ENCODE assay signal across 20 cellular contexts in genomic region chr3:134009345-134010000, GRCh38. TPM values are rescaled to one million over a fixed set of nuclear protein-coding genes. Genes with fewer than 3 reads are reported as not detected.
A peak's percentile ranks its signal among the peaks of the same experiment; 100 is the strongest.
DNase-seq lines count a peak whose midpoint lies in the region; ATAC-seq and TF ChIP-seq lines count a peak whose summit lies in the region.
"Had no signal": no experiment of that assay in that cellular context is flagged by ENCODE, and none has a peak within 500 bp of the region (broad histone marks: within the 10 kb centered on the region; RNA-seq: fewer than 3 reads in every experiment).

No MANE protein-coding gene starts in this region.

- H3K27ac ChIP-seq in ACC112 (ENCODE audit: low read depth, low read length), result peak overlapping the region; percentile 69
- H3K27ac ChIP-seq in ascending aorta, result no peak overlapping the region
- H3K27ac ChIP-seq: epithelial cell of prostate, prostate gland had no signal

- in situ Hi-C loops in astrocyte of the spinal cord (cut with HindIII; ENCODE audit: low sequenced_read_pairs), result no loop called here

- H3K4me1 Mint-ChIP-seq in activated T-cell treated with anti-CD3 and anti-CD28 coated beads, Interleukin-2, amount 50 U/mL, for 4 hours (ENCODE audit: low read depth), result no peaks in the 10 kb centered on the region
- H3K4me1 Mint-ChIP-seq: GM23338, IgD-negative memory B cell had no signal

- H3K27me3 ChIP-seq in ACC112 (ENCODE audit: insufficient read depth, low read length) (no peaks in the 10 kb centered on the region), ascending aorta (no peaks in the 10 kb centered on the region)

- peaks cover 15% of the 10 kb centered on the region for H3K27me3 Mint-ChIP-seq in activated T-cell treated with anti-CD3 and anti-CD28 coated beads, Interleukin-2, amount 50 U/mL, for 4 hours (ENCODE audit: low read depth)

- H3K36me3 ChIP-seq in ACC112 (ENCODE audit: insufficient read depth, low read length) (no peaks in the 10 kb centered on the region), ascending aorta (no peaks in the 10 kb centered on the region)
- H3K36me3 ChIP-seq: prostate gland had no signal

- H2AFZ ChIP-seq in ACC112 (ENCODE audit: low read length, unreplicated experiment), result no peak overlapping the region
- H2AFZ ChIP-seq: GM23338 had no signal

- no peaks in the 10 kb centered on the region for H3K36me3 Mint-ChIP-seq in activated T-cell treated with anti-CD3 and anti-CD28 coated beads, Interleukin-2, amount 50 U/mL, for 4 hours (ENCODE audit: insufficient read depth)
- H3K36me3 Mint-ChIP-seq: activated naive CD8-positive, alpha-beta T cell; IgD-negative memory B cell had no signal

- no peaks in the 10 kb centered on the region for H3K9me3 Mint-ChIP-seq in activated T-cell treated with anti-CD3 and anti-CD28 coated beads, Interleukin-2, amount 50 U/mL, for 4 hours
- H3K9me3 Mint-ChIP-seq: T-helper 1 cell treated with Interleukin-12 subunit alpha and Interleukin-12 subunit beta and Interleukin-4 antibody, amounts not matched to agents 30 μg/mL and 1 μg/mL, for 36 hours had no signal

- H3K4me1 ChIP-seq in ACC112 (ENCODE audit: control insufficient read depth, insufficient read depth, low read length, unreplicated experiment) (peaks cover 28% of the 10 kb centered on the region), ascending aorta (no peaks in the 10 kb centered on the region)
- H3K4me1 ChIP-seq: prostate gland had no signal

- H3K4me3 Mint-ChIP-seq in activated T-cell treated with anti-CD3 and anti-CD28 coated beads, Interleukin-2, amount 50 U/mL, for 4 hours, result no peak overlapping the region
- H3K4me3 Mint-ChIP-seq: activated naive CD8-positive, alpha-beta T cell; GM23338; IgD-negative memory B cell; T-helper 1 cell treated with Interleukin-12 subunit alpha and Interleukin-12 subunit beta and Interleukin-4 antibody, amounts not matched to agents 30 μg/mL and 1 μg/mL, for 36 hours had no signal

- ATAC-seq in GM19395 (IDR thresholded peaks at IDR 0.05; ENCODE audit: unreplicated experiment) (no peak), GM19324 (IDR thresholded peaks at IDR 0.05; ENCODE audit: low FRiP score, unreplicated experiment) (no peak)
- ATAC-seq in activated T-cell treated with anti-CD3 and anti-CD28 coated beads, Interleukin-2, amount 50 U/mL, for 4 hours, result no peak
- ATAC-seq: GM23338, left colon had no signal

- H3K9me3 ChIP-seq in ascending aorta, result no peaks in the 10 kb centered on the region
- H3K9me3 ChIP-seq: prostate gland had no signal

- TF ChIP-seq CTCF in astrocyte of the spinal cord (IDR thresholded peaks at IDR 0.05; ENCODE audit: low read depth, low read length), result no peak
- no peak for TF ChIP-seq CTCF in ascending aorta (IDR thresholded peaks at IDR 0.05)

- H3K4me3 ChIP-seq in ACC112 (ENCODE audit: low read depth, low read length), result no peak overlapping the region
- H3K4me3 ChIP-seq in astrocyte of the spinal cord (ENCODE audit: low read depth, low read length), result no peak overlapping the region
- no peak overlapping the region for H3K4me3 ChIP-seq in ascending aorta
- H3K4me3 ChIP-seq: GM23338, prostate gland had no signal

- DNase-seq in HT1080 (ENCODE audit: low read depth) (peak; percentile 87), astrocyte of the spinal cord (ENCODE audit: low read depth, low spot score) (peak; percentile 82), kidney tubule cell (ENCODE audit: low spot score) (peak; percentile 82), ascending aorta (ENCODE audit: low spot score in 2 of 2) (no peak)
- DNase-seq in activated T-cell treated with anti-CD3 and anti-CD28 coated beads, Interleukin-2, amount 50 U/mL, for 4 hours, result no peak
- DNase-seq: activated CD4-positive, CD25-positive, alpha-beta regulatory T cell treated with anti-CD3 and anti-CD28 coated beads, Interleukin-2, amount 50 U/mL, for 72 hours; left colon; NCI-H1048; NCI-H774; RPMI8226; stimulated activated CD4-positive, alpha-beta T cell treated with anti-CD3 and anti-CD28 coated beads, Interleukin-15, amount 100 ng/mL, for 24 hours had no signal

- no peaks in the 10 kb centered on the region for H3K79me2 ChIP-seq in ACC112 (ENCODE audit: control insufficient read depth, insufficient read depth, low read length, unreplicated experiment)

- intact Hi-C loops in ascending aorta (cut with DNase I), result no loop called here

RNA-seq across cellular contexts. Expression of gene SLCO2A1, which starts 20.3 kb away (rescaled TPM):
- total RNA-seq in HT1080 (2014; rRNA removed; shearing (Covaris generic)), result 0.02 TPM in 1 of 2 replicates, not detected in the other
- 0.12 and 0.23 TPM in 2 replicates for polyA plus RNA-seq in HT1080 (2015; cell fraction: cytosol; rRNA removed)
- polyA plus RNA-seq in HT1080 (2015; cell fraction: nucleus; rRNA removed), result 0.30 and 0.32 TPM in 2 replicates
- total RNA-seq in activated T-cell treated with anti-CD3 and anti-CD28 coated beads, Interleukin-2, amount 50 U/mL, for 4 hours, result under 1 TPM in 2 of 3 donors, not detected in 1; 0.08 to 0.15 TPM
- total RNA-seq in ascending aorta, result 111 TPM
- polyA plus RNA-seq: IgD-negative memory B cell had no signal

Comparison
In these comparisons a context has a peak if more than half of its experiments do, and no peak if none do; other contexts are left out.
1. DNase-seq: peak in HT1080 (single experiment), astrocyte of the spinal cord (single experiment) and kidney tubule cell (single experiment); none in activated T-cell treated with anti-CD3 and anti-CD28 coated beads, Interleukin-2, amount 50 U/mL, for 4 hours (single experiment) and ascending aorta (0 of 2).
2. RNA of gene SLCO2A1, which starts 20.3 kb away (total RNA-seq): 111 TPM in ascending aorta (single experiment); 0.08 to 0.15 TPM in activated T-cell treated with anti-CD3 and anti-CD28 coated beads, Interleukin-2, amount 50 U/mL, for 4 hours and 0.02 TPM in HT1080; every median in the first group is over 10 times any median in the second.